Comparison of ENCODE assay signal across 8 cellular contexts in genomic region chr1:155128755-155129473, GRCh38. TPM values are rescaled to one million over a fixed set of nuclear protein-coding genes. Genes with fewer than 3 reads are reported as not detected.
DNase-seq lines count a peak whose midpoint lies in the region; ATAC-seq lines count a peak whose summit lies in the region.

No MANE protein-coding gene starts in this region.

- no peaks in the 10 kb centered on the region for H3K36me3 Mint-ChIP-seq in activated CD4-positive, alpha-beta T cell treated with anti-CD3 and anti-CD28 coated beads, Interleukin-2, amount 10 ng/mL, durations not matched to agents 24 days and 14 days (ENCODE audit: low read depth)
- H3K36me3 Mint-ChIP-seq in stimulated activated memory B cell treated with anti-CD40 and anti-IgM and Interleukin-4, amounts not matched to agents 10 μg/mL and 1 μg/mL and 100 μg/mL, for 72 hours, result no peaks in the 10 kb centered on the region

- peak overlapping the region; percentile 84 for H3K4me3 Mint-ChIP-seq in activated CD4-positive, alpha-beta T cell treated with anti-CD3 and anti-CD28 coated beads, Interleukin-2, amount 10 ng/mL, durations not matched to agents 24 days and 14 days
- no peak overlapping the region for H3K4me3 Mint-ChIP-seq in stimulated activated memory B cell treated with anti-CD40 and anti-IgM and Interleukin-4, amounts not matched to agents 10 μg/mL and 1 μg/mL and 100 μg/mL, for 72 hours

- intact Hi-C loops in activated CD4-positive, alpha-beta T cell treated with anti-CD3 and anti-CD28 coated beads, Interleukin-2, amount 10 ng/mL, durations not matched to agents 24 days and 14 days (cut with micrococcal nuclease), result loop anchor here (5.0 kb wide), 1 partner anchor 38 kb away; no protein-coding TSS in a partner anchor

- DNase-seq in activated CD4-positive, alpha-beta T cell treated with anti-CD3 and anti-CD28 coated beads, Interleukin-2, amount 10 ng/mL, durations not matched to agents 24 days and 14 days, result no peak
- DNase-seq in activated CD4-positive, alpha-beta T cell treated with anti-CD3 and anti-CD28 coated beads for 48 hours, result no peak
- DNase-seq in astrocyte of the hippocampus (ENCODE audit: low read depth, low spot score), result peak; percentile 26
- DNase-seq in kidney tubule cell (ENCODE audit: low spot score), result peak; percentile 67
- DNase-seq in cerebellar nuclear complex (lab: John Stamatoyannopoulos, UW), result no peak
- no peak for DNase-seq in NCI-H1105 treated with DMSO at 0.1 percent for 48 hours (lab: John Stamatoyannopoulos, UW)

- H3K27ac Mint-ChIP-seq in activated CD4-positive, alpha-beta T cell treated with anti-CD3 and anti-CD28 coated beads, Interleukin-2, amount 10 ng/mL, durations not matched to agents 24 days and 14 days, result no peak overlapping the region
- H3K27ac Mint-ChIP-seq in stimulated activated memory B cell treated with anti-CD40 and anti-IgM and Interleukin-4, amounts not matched to agents 10 μg/mL and 1 μg/mL and 100 μg/mL, for 72 hours, result peak overlapping the region; percentile 43

- peaks cover 51% of the 10 kb centered on the region for H3K27me3 Mint-ChIP-seq in activated CD4-positive, alpha-beta T cell treated with anti-CD3 and anti-CD28 coated beads, Interleukin-2, amount 10 ng/mL, durations not matched to agents 24 days and 14 days
- peaks cover 70% of the 10 kb centered on the region for H3K27me3 Mint-ChIP-seq in stimulated activated memory B cell treated with anti-CD40 and anti-IgM and Interleukin-4, amounts not matched to agents 10 μg/mL and 1 μg/mL and 100 μg/mL, for 72 hours

- ATAC-seq in stimulated activated memory B cell treated with anti-CD40 and anti-IgM and Interleukin-4, amounts not matched to agents 10 μg/mL and 1 μg/mL and 100 μg/mL, for 72 hours, result no peak
- ATAC-seq in GM18867 (IDR thresholded peaks at IDR 0.05; ENCODE audit: unreplicated experiment), result no peak

- peaks cover 31% of the 10 kb centered on the region for H3K4me1 Mint-ChIP-seq in activated CD4-positive, alpha-beta T cell treated with anti-CD3 and anti-CD28 coated beads, Interleukin-2, amount 10 ng/mL, durations not matched to agents 24 days and 14 days
- peaks cover 25% of the 10 kb centered on the region for H3K4me1 Mint-ChIP-seq in stimulated activated memory B cell treated with anti-CD40 and anti-IgM and Interleukin-4, amounts not matched to agents 10 μg/mL and 1 μg/mL and 100 μg/mL, for 72 hours

- H3K9me3 Mint-ChIP-seq in activated CD4-positive, alpha-beta T cell treated with anti-CD3 and anti-CD28 coated beads, Interleukin-2, amount 10 ng/mL, durations not matched to agents 24 days and 14 days, result no peaks in the 10 kb centered on the region
- H3K9me3 Mint-ChIP-seq in stimulated activated memory B cell treated with anti-CD40 and anti-IgM and Interleukin-4, amounts not matched to agents 10 μg/mL and 1 μg/mL and 100 μg/mL, for 72 hours, result no peaks in the 10 kb centered on the region

RNA-seq across cellular contexts. Expression of gene EFNA1, which starts 1.2 kb away (rescaled TPM):
- 0.24 TPM in 1 of 2 replicates, not detected in the other for total RNA-seq in activated CD4-positive, alpha-beta T cell treated with anti-CD3 and anti-CD28 coated beads, Interleukin-2, amount 10 ng/mL, durations not matched to agents 24 days and 14 days

RNA-seq across cellular contexts. Expression of gene SLC50A1, which starts 6.7 kb away (rescaled TPM):
- 46.2 and 46.3 TPM in 2 replicates for total RNA-seq in activated CD4-positive, alpha-beta T cell treated with anti-CD3 and anti-CD28 coated beads, Interleukin-2, amount 10 ng/mL, durations not matched to agents 24 days and 14 days

RNA-seq across cellular contexts. Expression of gene DPM3, which starts 11.4 kb away (rescaled TPM):
- 34.5 and 37.2 TPM in 2 replicates for total RNA-seq in activated CD4-positive, alpha-beta T cell treated with anti-CD3 and anti-CD28 coated beads, Interleukin-2, amount 10 ng/mL, durations not matched to agents 24 days and 14 days

RNA-seq across cellular contexts. Expression of gene KRTCAP2, which starts 44.2 kb away (rescaled TPM):
- 244 and 245 TPM in 2 replicates for total RNA-seq in activated CD4-positive, alpha-beta T cell treated with anti-CD3 and anti-CD28 coated beads, Interleukin-2, amount 10 ng/mL, durations not matched to agents 24 days and 14 days

RNA-seq across cellular contexts. Expression of gene TRIM46, which starts 44.7 kb away (rescaled TPM):
- 9.4 and 10.7 TPM in 2 replicates for total RNA-seq in activated CD4-positive, alpha-beta T cell treated with anti-CD3 and anti-CD28 coated beads, Interleukin-2, amount 10 ng/mL, durations not matched to agents 24 days and 14 days

Comparison
In these comparisons a context has a peak if more than half of its experiments do, and no peak if none do; other contexts are left out.
1. DNase-seq: peak in astrocyte of the hippocampus (single experiment) and kidney tubule cell (single experiment); none in activated CD4-positive, alpha-beta T cell treated with anti-CD3 and anti-CD28 coated beads, Interleukin-2, amount 10 ng/mL, durations not matched to agents 24 days and 14 days (single experiment), activated CD4-positive, alpha-beta T cell treated with anti-CD3 and anti-CD28 coated beads for 48 hours (single experiment), cerebellar nuclear complex (0 of 2) and NCI-H1105 treated with DMSO at 0.1 percent for 48 hours (single experiment).